In genomic region chr18:10127721-10128120, GRCh38 we compare ENCODE assay signal across 27 cellular contexts.
"Had no signal": no experiment of that assay in that cellular context is flagged by ENCODE, and none has a peak within 500 bp of the region (broad histone marks: within the 10 kb centered on the region; RNA-seq: fewer than 3 reads in every experiment).

No MANE protein-coding gene starts in this region.

- DNase-seq: head of caudate nucleus; hippocampal formation; kidney glomerular epithelial cell; left cardiac atrium; left lung; lower lobe of right lung; mammary epithelial cell; naive B cell; natural killer cell; ovary; right lobe of liver; stimulated activated CD4-positive, alpha-beta T cell treated with anti-CD3 and anti-CD28 coated beads, Interleukin-12 subunit alpha, Interleukin-12 subunit beta, amount 100 ng/mL, for 4 hours; stimulated activated CD4-positive, alpha-beta T cell treated with anti-CD3 and anti-CD28 coated beads, Interleukin-15, amount 100 ng/mL, for 24 hours; stimulated activated CD4-positive, alpha-beta T cell treated with anti-CD3 and anti-CD28 coated beads, Interleukin-2, amount 100 ng/mL, for 24 hours; stimulated activated CD4-positive, alpha-beta T cell treated with anti-CD3 and anti-CD28 coated beads, Interleukin-4, amount 100 ng/mL, for 1 hour; stimulated activated naive CD8-positive, alpha-beta T cell treated with anti-CD3 and anti-CD28 coated beads, Interleukin-15, Interleukin-2, amounts not matched to agents 100 U/mL and 50 U/mL, for 24 hours; stomach; testis; thyroid gland; transverse colon; upper lobe of left lung had no signal

- H3K27ac Mint-ChIP-seq: naive B cell; natural killer cell; progenitor cell of endocrine pancreas; stimulated activated effector memory CD8-positive, alpha-beta T cell treated with anti-CD3 and anti-CD28 coated beads, Interleukin-12 subunit alpha, Interleukin-12 subunit beta, amount 100 ng/mL, for 72 hours had no signal

- ATAC-seq: left cardiac atrium; left lung; lower lobe of right lung; natural killer cell; right lobe of liver; stimulated activated effector memory CD8-positive, alpha-beta T cell treated with anti-CD3 and anti-CD28 coated beads, Interleukin-12 subunit alpha, Interleukin-12 subunit beta, amount 100 ng/mL, for 72 hours; stimulated activated naive CD8-positive, alpha-beta T cell treated with anti-CD3 and anti-CD28 coated beads, Interleukin-15, Interleukin-2, amounts not matched to agents 100 U/mL and 50 U/mL, for 24 hours had no signal

- H3K4me3 ChIP-seq: left lung, lower lobe of right lung, ovary, right atrium auricular region, right lobe of liver, skin epidermis, stomach, testis, thyroid gland, transverse colon, upper lobe of left lung, vagina had no signal

- H3K4me3 Mint-ChIP-seq: naive B cell; natural killer cell; stimulated activated effector memory CD8-positive, alpha-beta T cell treated with anti-CD3 and anti-CD28 coated beads, Interleukin-12 subunit alpha, Interleukin-12 subunit beta, amount 100 ng/mL, for 72 hours had no signal

- H3K36me3 ChIP-seq: left lung, lower lobe of right lung, ovary, right atrium auricular region, right lobe of liver, stomach, thyroid gland, transverse colon, upper lobe of left lung, vagina had no signal

- H3K27me3 ChIP-seq: ovary, right atrium auricular region, right lobe of liver, testis, thyroid gland, upper lobe of left lung, vagina had no signal

- H3K9me3 ChIP-seq: left lung, lower lobe of right lung, ovary, right atrium auricular region, right lobe of liver, stomach, testis, thyroid gland, transverse colon, upper lobe of left lung, vagina had no signal

- H3K36me3 Mint-ChIP-seq: naive B cell; natural killer cell; stimulated activated effector memory CD8-positive, alpha-beta T cell treated with anti-CD3 and anti-CD28 coated beads, Interleukin-12 subunit alpha, Interleukin-12 subunit beta, amount 100 ng/mL, for 72 hours had no signal

- H3K4me1 Mint-ChIP-seq: natural killer cell had no signal

- H3K27ac ChIP-seq: left lung, lower lobe of right lung, ovary, right atrium auricular region, right lobe of liver, stomach, testis, thyroid gland, transverse colon, upper lobe of left lung, vagina had no signal

- H3K9me3 Mint-ChIP-seq: naive B cell; natural killer cell; stimulated activated effector memory CD8-positive, alpha-beta T cell treated with anti-CD3 and anti-CD28 coated beads, Interleukin-12 subunit alpha, Interleukin-12 subunit beta, amount 100 ng/mL, for 72 hours had no signal

- FAIRE-seq: keratinocyte had no signal
